ENCODE assay signal across 26 cellular contexts in genomic region chr10:47036771-47037170, GRCh38.
"Had no signal": no experiment of that assay in that cellular context is flagged by ENCODE, and none has a peak within 500 bp of the region (broad histone marks: within the 10 kb centered on the region; RNA-seq: fewer than 3 reads in every experiment).

No MANE protein-coding gene starts in this region.

- H3K9me3 ChIP-seq: ascending aorta, body of pancreas had no signal

- H3K27me3 Mint-ChIP-seq: activated CD8-positive, alpha-beta memory T cell treated with anti-CD3 and anti-CD28 coated beads, Interleukin-2, amount 10 ng/mL, durations not matched to agents 7 days and 5 days; activated T-cell treated with anti-CD3 and anti-CD28 coated beads, Interleukin-2, amount 50 U/mL, for 24 hours had no signal

- H3K36me3 Mint-ChIP-seq: activated CD8-positive, alpha-beta memory T cell treated with anti-CD3 and anti-CD28 coated beads, Interleukin-2, amount 10 ng/mL, durations not matched to agents 7 days and 5 days had no signal

- H3K4me3 Mint-ChIP-seq: activated CD8-positive, alpha-beta memory T cell treated with anti-CD3 and anti-CD28 coated beads, Interleukin-2, amount 10 ng/mL, durations not matched to agents 7 days and 5 days; activated T-cell treated with anti-CD3 and anti-CD28 coated beads, Interleukin-2, amount 50 U/mL, for 24 hours; activated T-helper 1 cell treated with anti-CD3 and anti-CD28 coated beads, Interleukin-12 subunit alpha, Interleukin-12 subunit beta, Interleukin-2, Interleukin-4 antibody, amounts not matched to agents 30 ng/mL and 10 ng/mL and 1 ng/mL, durations not matched to agents 14 hours and 24 hours and 36 hours; T-helper 17 cell had no signal

- H3K9me3 Mint-ChIP-seq: activated T-cell treated with anti-CD3 and anti-CD28 coated beads, Interleukin-2, amount 50 U/mL, for 24 hours; activated T-helper 1 cell treated with anti-CD3 and anti-CD28 coated beads, Interleukin-12 subunit alpha, Interleukin-12 subunit beta, Interleukin-2, Interleukin-4 antibody, amounts not matched to agents 30 ng/mL and 10 ng/mL and 1 ng/mL, durations not matched to agents 14 hours and 24 hours and 36 hours had no signal

- H3K27ac ChIP-seq: ascending aorta, body of pancreas, KMS-11 had no signal

- H3K4me3 ChIP-seq: ascending aorta, body of pancreas had no signal

- DNase-seq: activated CD4-positive, alpha-beta T cell treated with anti-CD3 and anti-CD28 coated beads for 48 hours; activated CD4-positive, alpha-beta T cell treated with anti-CD3 and anti-CD28 coated beads, Interleukin-2, amount 50 U/mL, for 4 hours; activated CD4-positive, CD25-positive, alpha-beta regulatory T cell; activated CD8-positive, alpha-beta memory T cell treated with anti-CD3 and anti-CD28 coated beads, Interleukin-2, amount 10 ng/mL, durations not matched to agents 7 days and 5 days; activated gamma-delta T cell; activated naive CD4-positive, alpha-beta T cell treated with anti-CD3 and anti-CD28 coated beads, Interleukin-2, amount 50 U/mL, for 16 hours; activated T-cell treated with anti-CD3 and anti-CD28 coated beads, Interleukin-2, amount 50 U/mL, for 24 hours; amniotic stem cell; body of pancreas; NCI-H1092; NCI-H1930; NCI-H2171; NCI-H2227 treated with DMSO at 0.1 percent for 48 hours; NCI-H446 treated with DMSO at 0.1 percent for 48 hours; NCI-H526; NK-92 treated with Interleukin-12 subunit alpha and Interleukin-12 subunit beta, amount 100 ng/mL, for 24 hours; OCI-M1; RPMI8226; SHP77 treated with DMSO at 0.1 percent for 48 hours; T-helper 17 cell; T-helper 9 cell had no signal

- H3K27me3 ChIP-seq: ascending aorta, body of pancreas had no signal

- H3K36me3 ChIP-seq: ascending aorta had no signal

- H3K4me1 ChIP-seq: ascending aorta, body of pancreas had no signal

- H3K4me1 Mint-ChIP-seq: activated CD8-positive, alpha-beta memory T cell treated with anti-CD3 and anti-CD28 coated beads, Interleukin-2, amount 10 ng/mL, durations not matched to agents 7 days and 5 days; T-helper 17 cell had no signal

- ATAC-seq: activated CD8-positive, alpha-beta memory T cell treated with anti-CD3 and anti-CD28 coated beads, Interleukin-2, amount 10 ng/mL, durations not matched to agents 7 days and 5 days; body of pancreas; HepG2; Panc1; T-helper 17 cell had no signal

- H3K27ac Mint-ChIP-seq: activated CD8-positive, alpha-beta memory T cell treated with anti-CD3 and anti-CD28 coated beads, Interleukin-2, amount 10 ng/mL, durations not matched to agents 7 days and 5 days; activated T-cell treated with anti-CD3 and anti-CD28 coated beads, Interleukin-2, amount 50 U/mL, for 24 hours; activated T-helper 1 cell treated with anti-CD3 and anti-CD28 coated beads, Interleukin-12 subunit alpha, Interleukin-12 subunit beta, Interleukin-2, Interleukin-4 antibody, amounts not matched to agents 30 ng/mL and 10 ng/mL and 1 ng/mL, durations not matched to agents 14 hours and 24 hours and 36 hours; T-helper 17 cell had no signal
